8 cellular contexts compared by ENCODE assay signal in the genomic region with DNA sequence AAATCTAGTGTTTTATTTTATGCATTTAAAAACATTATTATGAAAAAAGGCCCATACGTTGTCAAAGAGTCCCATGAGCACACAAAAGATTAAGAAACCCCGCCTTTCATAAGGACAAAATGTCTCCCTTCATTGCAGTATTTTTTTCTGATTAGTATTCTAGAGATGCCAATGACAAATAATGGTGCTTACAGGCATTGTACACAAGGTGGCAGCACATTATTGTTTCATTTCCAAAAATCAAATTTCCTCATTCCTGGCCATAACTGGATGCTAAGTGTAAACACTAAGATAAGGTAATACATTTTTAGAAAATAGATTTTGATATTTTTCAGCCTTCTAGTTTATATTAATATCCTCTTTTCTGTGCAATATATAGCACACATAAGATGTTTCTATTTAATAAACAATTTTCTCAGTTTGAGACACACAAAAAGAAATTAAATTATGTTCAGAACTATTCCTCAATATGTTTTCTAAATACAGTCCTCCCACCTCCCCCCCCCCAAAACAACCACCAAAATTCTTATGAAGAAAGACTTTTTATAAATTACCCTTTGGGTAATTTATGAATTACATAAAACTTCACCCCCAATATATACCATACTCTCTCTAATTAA. TPM values are rescaled to one million over a fixed set of nuclear protein-coding genes. Genes with fewer than 3 reads are reported as not detected.
A peak's percentile ranks its signal among the peaks of the same experiment; 100 is the strongest.
DNase-seq lines count a peak whose midpoint lies in the region; ATAC-seq and TF ChIP-seq lines count a peak whose summit lies in the region.

No MANE protein-coding gene starts in this region.

- intact Hi-C loops in esophagus squamous epithelium (cut with DNase I), result no loop called here

- 0 to 3% methylated on average over 2 of the region's 2 CpGs for WGBS in esophagus squamous epithelium, 2 donors

- H3K36me3 ChIP-seq in esophagus squamous epithelium, result no peaks in the 10 kb centered on the region
- H3K36me3 ChIP-seq in neural progenitor cell, result no peaks in the 10 kb centered on the region

- no peak overlapping the region for H3K27ac ChIP-seq in esophagus squamous epithelium
- H3K27ac ChIP-seq in neural progenitor cell, result no peak overlapping the region

- H3F3A ChIP-seq in neural progenitor cell (ENCODE audit: low read depth), result no peaks in the 10 kb centered on the region

- TF ChIP-seq CTCF in AG10803 (conservative IDR thresholded peaks at IDR 0.05; ENCODE audit: low read length) (peak; percentile 78), esophagus squamous epithelium (IDR thresholded peaks at IDR 0.05) (peak; percentile 62 to 75 (median 70)), neural progenitor cell (IDR thresholded peaks at IDR 0.05) (peak; percentile 82)

- peaks cover 3% of the 10 kb centered on the region for H3K4me1 Mint-ChIP-seq in neural progenitor cell

- no peaks in the 10 kb centered on the region for H4K20me1 ChIP-seq in neural progenitor cell (ENCODE audit: low read depth)

- H3K27me3 ChIP-seq in esophagus squamous epithelium (no peaks in the 10 kb centered on the region), neural progenitor cell (no peaks in the 10 kb centered on the region)

- H3K4me3 ChIP-seq in AG10803 (ENCODE audit: low read length) (no peak overlapping the region), esophagus squamous epithelium (no peak overlapping the region), neural progenitor cell (no peak overlapping the region)

- H3K79me2 ChIP-seq in neural progenitor cell (ENCODE audit: low read depth), result no peaks in the 10 kb centered on the region

- no peak overlapping the region for H3K9ac ChIP-seq in neural progenitor cell

- H3K9me3 Mint-ChIP-seq in neural progenitor cell, result peaks cover 4% of the 10 kb centered on the region

- no peak overlapping the region for H2AFZ ChIP-seq in neural progenitor cell (replicated peaks)

- H3K4me1 ChIP-seq in esophagus squamous epithelium, result no peaks in the 10 kb centered on the region
- no peaks in the 10 kb centered on the region for H3K4me1 ChIP-seq in neural progenitor cell

- H3K27ac Mint-ChIP-seq in neural progenitor cell, result no peak overlapping the region

- no peaks in the 10 kb centered on the region for H3K27me3 Mint-ChIP-seq in neural progenitor cell (ENCODE audit: insufficient read depth, low read depth)

- no peak overlapping the region for H3K4me3 Mint-ChIP-seq in neural progenitor cell

- H3K36me3 Mint-ChIP-seq in neural progenitor cell, result no peaks in the 10 kb centered on the region

- DNase-seq in AG10803 (ENCODE audit: low read depth) (peak; percentile 51), HT-29 (ENCODE audit: low spot score) (peak; percentile 71), RPMI7951 (ENCODE audit: low read depth) (peak; percentile 22), esophagus squamous epithelium (lab: John Stamatoyannopoulos, UW) (no peak), neural progenitor cell (ENCODE audit: low spot score) (peak; percentile 30)
- no peak for DNase-seq in stimulated activated CD4-positive, alpha-beta T cell treated with anti-CD3 and anti-CD28 coated beads, Interleukin-12 subunit alpha, Interleukin-12 subunit beta, amount 100 ng/mL, for 4 hours

- ATAC-seq in GM18498 (IDR thresholded peaks at IDR 0.05; ENCODE audit: unreplicated experiment), result peak; percentile 68
- ATAC-seq in HG02973 (IDR thresholded peaks at IDR 0.05; ENCODE audit: unreplicated experiment), result no peak

- no peak for TF ChIP-seq POLR2A in esophagus squamous epithelium (IDR thresholded peaks at IDR 0.05)

- no peaks in the 10 kb centered on the region for H3K9me3 ChIP-seq in esophagus squamous epithelium
- no peaks in the 10 kb centered on the region for H3K9me3 ChIP-seq in neural progenitor cell (ENCODE audit: low read depth)

- no peak overlapping the region for H3K4me2 ChIP-seq in neural progenitor cell

RNA-seq across cellular contexts. Expression of gene TIGD2, which starts 47.7 kb away (rescaled TPM):
- total RNA-seq in HT-29 (2014; rRNA removed; shearing (Covaris generic)), result 4.8 and 7.2 TPM in 2 replicates
- total RNA-seq in RPMI7951 (2014; rRNA removed; shearing (Covaris generic)), result 6.8 TPM in 2 replicates
- 1 to 10 TPM; 1.2 to 8.5 (median 5.8) TPM for total RNA-seq in esophagus squamous epithelium
- 17.9 and 28.1 TPM in 2 replicates for total RNA-seq in neural progenitor cell (ENCODE audit: low replicate concordance)

Comparison
In these comparisons a context has a peak if more than half of its experiments do, and no peak if none do; other contexts are left out.
1. DNase-seq: peak in AG10803 (single experiment), HT-29 (single experiment), RPMI7951 (single experiment) and neural progenitor cell (single experiment); none in esophagus squamous epithelium (single experiment) and stimulated activated CD4-positive, alpha-beta T cell treated with anti-CD3 and anti-CD28 coated beads, Interleukin-12 subunit alpha, Interleukin-12 subunit beta, amount 100 ng/mL, for 4 hours (single experiment).
2. Peak in every context shown above with its lines, with median percentiles within 50 percentile points of each other: CTCF ChIP-seq.